ENCODE assay signal across 20 cellular contexts in the genomic region with DNA sequence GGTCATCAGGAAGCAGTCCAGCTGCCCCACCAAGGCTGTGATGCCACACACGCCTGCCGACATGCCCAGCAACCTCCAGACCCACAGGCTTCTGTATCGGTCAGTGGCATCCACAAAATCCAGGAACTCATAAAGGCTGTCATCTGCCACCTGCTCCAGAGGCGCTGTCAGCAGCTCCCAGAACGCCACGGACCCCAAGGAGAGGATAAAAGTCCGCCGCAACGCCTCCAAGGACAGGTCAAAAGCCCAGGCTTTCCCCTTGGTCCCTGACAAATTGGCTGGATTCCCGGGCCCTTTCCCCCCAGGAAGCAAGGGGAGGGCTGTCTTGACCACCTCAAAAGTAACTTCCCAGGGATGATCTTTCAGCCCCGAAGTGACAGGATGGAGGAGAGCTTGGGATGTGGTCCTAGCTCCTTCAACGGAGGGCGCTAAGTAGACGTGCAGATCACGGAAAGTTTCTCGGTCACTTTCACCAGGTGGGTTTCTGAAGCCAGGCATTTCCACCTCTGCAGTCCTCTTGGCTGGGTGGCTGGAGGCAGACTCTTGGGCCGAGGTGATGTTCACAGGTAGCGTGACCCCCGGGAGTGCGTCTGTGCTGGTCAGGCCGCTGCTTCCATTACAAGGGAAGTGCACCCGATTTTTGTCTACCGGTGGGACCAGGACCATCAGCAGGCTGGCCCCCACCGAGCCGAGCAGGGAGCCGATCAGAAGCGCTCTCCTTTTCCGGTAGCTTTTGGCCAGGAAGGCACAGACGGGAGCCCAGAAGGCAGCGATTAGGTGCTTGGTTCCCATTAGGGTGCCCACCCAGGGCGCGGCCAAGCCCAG. TPM values are rescaled to one million over a fixed set of nuclear protein-coding genes. Genes with fewer than 3 reads are reported as not detected.
DNase-seq lines count a peak whose midpoint lies in the region; ATAC-seq and TF ChIP-seq lines count a peak whose summit lies in the region.
"Had no signal": no experiment of that assay in that cellular context is flagged by ENCODE, and none has a peak within 500 bp of the region (broad histone marks: within the 10 kb centered on the region; RNA-seq: fewer than 3 reads in every experiment).

No MANE protein-coding gene starts in this region.

- H3K9ac ChIP-seq in ES-I3 (ENCODE audit: low read depth, low read length), result peak overlapping the region; percentile 59
- H3K9ac ChIP-seq in neural progenitor cell, result no peak overlapping the region

- H3F3A ChIP-seq in neural progenitor cell (ENCODE audit: low read depth), result peaks cover 4% of the 10 kb centered on the region

- peak overlapping the region; percentile 57 for H3K4me3 Mint-ChIP-seq in neural progenitor cell
- no peak overlapping the region for H3K4me3 Mint-ChIP-seq in naive thymus-derived CD4-positive, alpha-beta T cell
- H3K4me3 Mint-ChIP-seq: activated CD4-positive, alpha-beta T cell treated with anti-CD3 and anti-CD28 coated beads, Interleukin-2, amount 10 ng/mL, durations not matched to agents 7 days and 5 days; activated naive CD4-positive, alpha-beta T cell treated with anti-CD3 and anti-CD28 coated beads, Interleukin-2, amount 50 U/mL, for 24 hours; brain; CD4-positive, CD25-positive, alpha-beta regulatory T cell; stimulated activated naive B cell treated with anti-CD40 and anti-IgM and Interleukin-4, amounts not matched to agents 10 μg/mL and 1 μg/mL and 100 μg/mL, for 72 hours had no signal

- H3K36me3 Mint-ChIP-seq in neural progenitor cell, result no peaks in the 10 kb centered on the region
- peaks cover 0 to 4% (median 0%) of the 10 kb centered on the region in 5 donors for H3K36me3 Mint-ChIP-seq in naive thymus-derived CD4-positive, alpha-beta T cell
- H3K36me3 Mint-ChIP-seq: activated naive CD4-positive, alpha-beta T cell treated with anti-CD3 and anti-CD28 coated beads, Interleukin-2, amount 50 U/mL, for 24 hours; brain; CD4-positive, CD25-positive, alpha-beta regulatory T cell; naive B cell; stimulated activated naive B cell treated with anti-CD40 and anti-IgM and Interleukin-4, amounts not matched to agents 10 μg/mL and 1 μg/mL and 100 μg/mL, for 72 hours had no signal

- TF ChIP-seq CTCF in body of pancreas (IDR thresholded peaks at IDR 0.05), result no peak
- TF ChIP-seq CTCF in neural progenitor cell (IDR thresholded peaks at IDR 0.05), result no peak

- H3K9me3 Mint-ChIP-seq in neural progenitor cell, result no peaks in the 10 kb centered on the region
- H3K9me3 Mint-ChIP-seq in naive thymus-derived CD4-positive, alpha-beta T cell, result no peaks in the 10 kb centered on the region
- H3K9me3 Mint-ChIP-seq: activated CD4-positive, alpha-beta T cell treated with anti-CD3 and anti-CD28 coated beads, Interleukin-2, amount 10 ng/mL, durations not matched to agents 7 days and 5 days; activated naive CD4-positive, alpha-beta T cell treated with anti-CD3 and anti-CD28 coated beads, Interleukin-2, amount 50 U/mL, for 24 hours; naive B cell; stimulated activated naive B cell treated with anti-CD40 and anti-IgM and Interleukin-4, amounts not matched to agents 10 μg/mL and 1 μg/mL and 100 μg/mL, for 72 hours had no signal

- peak overlapping the region; percentile 85 for H3K4me2 ChIP-seq in neural progenitor cell

- no peak overlapping the region for H3K27ac Mint-ChIP-seq in neural progenitor cell
- no peak overlapping the region for H3K27ac Mint-ChIP-seq in naive thymus-derived CD4-positive, alpha-beta T cell
- H3K27ac Mint-ChIP-seq: activated CD4-positive, alpha-beta T cell treated with anti-CD3 and anti-CD28 coated beads, Interleukin-2, amount 10 ng/mL, durations not matched to agents 7 days and 5 days; activated naive CD4-positive, alpha-beta T cell treated with anti-CD3 and anti-CD28 coated beads, Interleukin-2, amount 50 U/mL, for 24 hours; brain; CD4-positive, CD25-positive, alpha-beta regulatory T cell had no signal

- H3K27ac ChIP-seq in body of pancreas (peak overlapping the region; percentile 62 to 79 (median 74)), iPS DF 6.9 (ENCODE audit: low read length) (no peak overlapping the region), neural progenitor cell (no peak overlapping the region)
- no peak overlapping the region for H3K27ac ChIP-seq in naive thymus-derived CD4-positive, alpha-beta T cell (ENCODE audit: low read depth, low read length)
- H3K27ac ChIP-seq: prostate gland, spleen had no signal

- DNase-seq in body of pancreas, result peak in 2 of 4 donors; percentile 18 to 33
- no peak for DNase-seq in iPS DF 6.9 (ENCODE audit: low read depth, low spot score)
- no peak for DNase-seq in neural progenitor cell (ENCODE audit: low spot score)
- DNase-seq in NCI-H146 treated with DMSO at 0.1 percent for 48 hours (lab: John Stamatoyannopoulos, UW; ENCODE audit: unreplicated experiment), result no peak
- DNase-seq in activated CD4-positive, CD25-positive, alpha-beta regulatory T cell treated with anti-CD3 and anti-CD28 coated beads, Interleukin-2, amount 50 U/mL, for 72 hours, result no peak
- no peak for DNase-seq in naive thymus-derived CD4-positive, alpha-beta T cell
- DNase-seq in stimulated activated CD4-positive, alpha-beta T cell treated with anti-CD3 and anti-CD28 coated beads, Interleukin-4, amount 100 ng/mL, for 24 hours, result no peak
- DNase-seq: activated CD4-positive, alpha-beta T cell treated with anti-CD3 and anti-CD28 coated beads, Interleukin-2, amount 10 ng/mL, durations not matched to agents 7 days and 5 days; activated T-cell treated with anti-CD3 and anti-CD28 coated beads, Interleukin-2, amount 50 U/mL, for 1 hour; CD4-positive, CD25-positive, alpha-beta regulatory T cell; stimulated activated naive B cell treated with anti-CD40 and anti-IgM and Interleukin-4, amounts not matched to agents 10 μg/mL and 1 μg/mL and 100 μg/mL, for 72 hours had no signal

- no peaks in the 10 kb centered on the region for H3K27me3 ChIP-seq in body of pancreas
- no peaks in the 10 kb centered on the region for H3K27me3 ChIP-seq in iPS DF 6.9 (ENCODE audit: control insufficient read depth, insufficient read depth, low read length)
- peaks cover 35% of the 10 kb centered on the region for H3K27me3 ChIP-seq in neural progenitor cell
- no peaks in the 10 kb centered on the region for H3K27me3 ChIP-seq in naive thymus-derived CD4-positive, alpha-beta T cell (ENCODE audit: control insufficient read depth in 2 of 2, insufficient read depth in 2 of 2, low read length in 2 of 2)

- CTCF ChIA-PET in naive thymus-derived CD4-positive, alpha-beta T cell (lab: Charles Lee), result interaction anchor here (1.0 to 1.5 kb wide), 2 partner anchors 9 to 200 kb away, joined by 3 to 4 read pairs; no protein-coding TSS in a partner anchor

- no peaks in the 10 kb centered on the region for H3K79me2 ChIP-seq in neural progenitor cell (ENCODE audit: low read depth)

- peaks cover 3% of the 10 kb centered on the region for H3K4me1 Mint-ChIP-seq in neural progenitor cell
- H3K4me1 Mint-ChIP-seq in naive thymus-derived CD4-positive, alpha-beta T cell, result peaks cover 0 to 4% (median 0%) of the 10 kb centered on the region in 7 donors
- H3K4me1 Mint-ChIP-seq: activated CD4-positive, alpha-beta T cell treated with anti-CD3 and anti-CD28 coated beads, Interleukin-2, amount 10 ng/mL, durations not matched to agents 7 days and 5 days; activated naive CD4-positive, alpha-beta T cell treated with anti-CD3 and anti-CD28 coated beads, Interleukin-2, amount 50 U/mL, for 24 hours; brain; CD4-positive, CD25-positive, alpha-beta regulatory T cell had no signal

- peaks cover 37% of the 10 kb centered on the region for H3K27me3 Mint-ChIP-seq in neural progenitor cell (ENCODE audit: insufficient read depth, low read depth)
- H3K27me3 Mint-ChIP-seq in naive thymus-derived CD4-positive, alpha-beta T cell, result peaks cover 0 to 4% (median 0%) of the 10 kb centered on the region in 5 donors
- H3K27me3 Mint-ChIP-seq: activated naive CD4-positive, alpha-beta T cell treated with anti-CD3 and anti-CD28 coated beads, Interleukin-2, amount 50 U/mL, for 24 hours; naive B cell; stimulated activated naive B cell treated with anti-CD40 and anti-IgM and Interleukin-4, amounts not matched to agents 10 μg/mL and 1 μg/mL and 100 μg/mL, for 72 hours had no signal

- POLR2A ChIA-PET in naive thymus-derived CD4-positive, alpha-beta T cell (lab: Charles Lee), result no interaction called here

- peak overlapping the region; percentile 23 to 37 for H3K4me3 ChIP-seq in body of pancreas
- peak overlapping the region; percentile 41; the same call in 1 of the 2 replicates for H3K4me3 ChIP-seq in iPS DF 6.9 (ENCODE audit: low read length)
- peak overlapping the region; percentile 52 for H3K4me3 ChIP-seq in neural progenitor cell
- H3K4me3 ChIP-seq in naive thymus-derived CD4-positive, alpha-beta T cell (ENCODE audit: low read length), result no peak overlapping the region
- H3K4me3 ChIP-seq: spleen had no signal

- H2AFZ ChIP-seq in neural progenitor cell (replicated peaks), result peak overlapping the region; percentile 75

- no peaks in the 10 kb centered on the region for H3K4me1 ChIP-seq in ES-I3 (ENCODE audit: insufficient read depth, low read length)
- peaks cover 37% of the 10 kb centered on the region for H3K4me1 ChIP-seq in body of pancreas
- H3K4me1 ChIP-seq in iPS DF 6.9 (ENCODE audit: control insufficient read depth, insufficient read depth, low read length), result peaks cover 4% of the 10 kb centered on the region
- peaks cover 2% of the 10 kb centered on the region for H3K4me1 ChIP-seq in neural progenitor cell
- H3K4me1 ChIP-seq in naive thymus-derived CD4-positive, alpha-beta T cell (ENCODE audit: control insufficient read depth in 2 of 2, insufficient read depth in 2 of 2, low read length in 2 of 2), result no peaks in the 10 kb centered on the region
- H3K4me1 ChIP-seq: prostate gland had no signal

- peak; percentile 27 for ATAC-seq in body of pancreas
- ATAC-seq in naive thymus-derived CD4-positive, alpha-beta T cell, result no peak
- ATAC-seq: HepG2 had no signal

- no peaks in the 10 kb centered on the region for H4K20me1 ChIP-seq in neural progenitor cell (ENCODE audit: low read depth)

- WGBS in body of pancreas, 2 donors, result 32 to 69% methylated on average over 17 to 32 of the region's 32 CpGs
- no CpG with 5 or more reads among the region's 32 CpGs for WGBS in iPS DF 6.9 (ENCODE audit: insufficient coverage, insufficient read length)

- H3K9me3 ChIP-seq in ES-I3 (ENCODE audit: control insufficient read depth, insufficient read depth, low read length), result no peaks in the 10 kb centered on the region
- no peaks in the 10 kb centered on the region for H3K9me3 ChIP-seq in body of pancreas
- H3K9me3 ChIP-seq in iPS DF 6.9 (ENCODE audit: control insufficient read depth, insufficient read depth, low read length), result no peaks in the 10 kb centered on the region
- no peaks in the 10 kb centered on the region for H3K9me3 ChIP-seq in neural progenitor cell (ENCODE audit: low read depth)
- no peaks in the 10 kb centered on the region for H3K9me3 ChIP-seq in naive thymus-derived CD4-positive, alpha-beta T cell (ENCODE audit: control insufficient read depth in 2 of 3, low read length in 3 of 3)
- H3K9me3 ChIP-seq: prostate gland, spleen had no signal

- H3K36me3 ChIP-seq in ES-I3 (ENCODE audit: insufficient read depth, low read length) (no peaks in the 10 kb centered on the region), body of pancreas (replicated peaks in 1 of 2; ENCODE audit: insufficient read depth in 1 of 2, low read depth in 2 of 2) (no peaks in the 10 kb centered on the region), iPS DF 6.9 (ENCODE audit: control insufficient read depth, insufficient read depth, low read length) (no peaks in the 10 kb centered on the region), neural progenitor cell (no peaks in the 10 kb centered on the region)
- no peaks in the 10 kb centered on the region for H3K36me3 ChIP-seq in naive thymus-derived CD4-positive, alpha-beta T cell (ENCODE audit: control insufficient read depth in 2 of 3, insufficient read depth in 3 of 3, low read length in 3 of 3)
- H3K36me3 ChIP-seq: prostate gland had no signal

- no peak for TF ChIP-seq POLR2A in body of pancreas (IDR thresholded peaks at IDR 0.05)

- intact Hi-C loops in body of pancreas (cut with DNase I), result no loop called here
- intact Hi-C loops in naive thymus-derived CD4-positive, alpha-beta T cell (cut with micrococcal nuclease), result loop anchor here in 1 of 2 donors (10.0 kb wide), 1 partner anchor 96 kb away; no protein-coding TSS in a partner anchor

RNA-seq across cellular contexts. Expression of a gene that starts 0.8 kb away (rescaled TPM):
- 1 to 10 TPM; 3.9 to 8.6 TPM for total RNA-seq in body of pancreas
- not detected in 2 replicates for total RNA-seq in neural progenitor cell (ENCODE audit: low replicate concordance)
- total RNA-seq in naive thymus-derived CD4-positive, alpha-beta T cell, result 1 to 10 TPM in 1 of 5 experiments, under 1 TPM in 1, not detected in 3; 0.96 to 1.8 TPM
- not detected for polyA plus RNA-seq in naive thymus-derived CD4-positive, alpha-beta T cell
- total RNA-seq: A673; CD4-positive, CD25-positive, alpha-beta regulatory T cell; dermis microvascular lymphatic vessel endothelial cell; HepG2 had no signal
- polyA plus RNA-seq: CD4-positive, CD25-positive, alpha-beta regulatory T cell; HepG2 had no signal

RNA-seq across cellular contexts. Expression of a gene that starts 40.0 kb away (rescaled TPM):
- total RNA-seq in body of pancreas (not detected), neural progenitor cell (ENCODE audit: low replicate concordance) (not detected in 2 replicates)
- total RNA-seq in naive thymus-derived CD4-positive, alpha-beta T cell, result under 1 TPM in 1 of 5 experiments, not detected in 4; 0.34 TPM
- not detected for polyA plus RNA-seq in naive thymus-derived CD4-positive, alpha-beta T cell
- total RNA-seq: A673; activated CD4-positive, alpha-beta T cell treated with anti-CD3 and anti-CD28 coated beads, Interleukin-2, amount 10 ng/mL, durations not matched to agents 7 days and 5 days; CD4-positive, CD25-positive, alpha-beta regulatory T cell; dermis microvascular lymphatic vessel endothelial cell; HepG2; spleen had no signal
- polyA plus RNA-seq: CD4-positive, CD25-positive, alpha-beta regulatory T cell; HepG2; spleen had no signal

RNA-seq across cellular contexts. Expression of a gene that starts 53.8 kb away (rescaled TPM):
- not detected for total RNA-seq in body of pancreas
- not detected in 2 replicates for total RNA-seq in neural progenitor cell (ENCODE audit: low replicate concordance)
- 1 to 10 TPM in 1 of 5 experiments, not detected in 4; 1.6 TPM for total RNA-seq in naive thymus-derived CD4-positive, alpha-beta T cell
- not detected for polyA plus RNA-seq in naive thymus-derived CD4-positive, alpha-beta T cell
- total RNA-seq: A673; CD4-positive, CD25-positive, alpha-beta regulatory T cell; dermis microvascular lymphatic vessel endothelial cell; HepG2 had no signal
- polyA plus RNA-seq: HepG2 had no signal

Comparison
In these comparisons a context has a peak if more than half of its experiments do, and no peak if none do; other contexts are left out.
1. H3K27ac ChIP-seq: peak in body of pancreas (4 of 4); none in iPS DF 6.9 (single experiment), neural progenitor cell (single experiment) and naive thymus-derived CD4-positive, alpha-beta T cell (single experiment).